In the genomic region with DNA sequence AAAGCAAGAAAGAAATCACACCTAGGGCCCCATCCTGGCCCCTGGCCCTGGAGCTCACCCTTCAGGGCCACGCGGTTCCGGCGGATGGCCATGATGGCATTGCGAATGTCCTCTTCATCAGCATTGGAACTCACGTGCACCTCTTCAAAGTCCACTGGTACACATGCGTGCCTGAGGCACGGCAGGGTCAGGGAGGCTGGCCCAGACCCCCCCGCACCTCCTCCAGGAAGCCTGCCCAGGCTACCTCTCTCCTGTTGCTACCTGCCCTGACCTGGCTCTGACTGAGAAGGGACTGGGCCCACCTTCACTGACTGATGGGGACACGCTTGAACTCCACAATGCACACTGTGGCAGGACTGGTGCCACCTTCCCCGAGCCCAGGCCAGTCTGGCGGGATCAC, we compare ENCODE assay signal across 36 cellular contexts. TPM values are rescaled to one million over a fixed set of nuclear protein-coding genes. Genes with fewer than 3 reads are reported as not detected.
"Had no signal": no experiment of that assay in that cellular context is flagged by ENCODE, and none has a peak within 500 bp of the region (broad histone marks: within the 10 kb centered on the region; RNA-seq: fewer than 3 reads in every experiment).

No MANE protein-coding gene starts in this region.

- H3K9ac ChIP-seq: KMS-11 had no signal

- H3K27me3 ChIP-seq: MG63 had no signal

- H3K4me3 ChIP-seq: MG63 had no signal

- H3K9me3 ChIP-seq: MG63 had no signal

- DNase-seq: Karpas-422, Kasumi-1, MG63, MM.1S, MV-4-11, NCI-H1048, NCI-H1092, NCI-H1092 treated with DMSO at 0.1 percent for 48 hours, NCI-H1105, NCI-H1105 treated with DMSO at 0.1 percent for 48 hours, NCI-H1417, NCI-H1417 treated with DMSO at 0.1 percent for 48 hours, NCI-H1436, NCI-H1436 treated with DMSO at 0.1 percent for 48 hours, NCI-H146, NCI-H1694, NCI-H1694 treated with DMSO at 0.1 percent for 48 hours, NCI-H187, NCI-H187 treated with DMSO at 0.1 percent for 48 hours, NCI-H1930, NCI-H2029, NCI-H2029 treated with DMSO at 0.1 percent for 48 hours, NCI-H2081, NCI-H2081 treated with DMSO at 0.1 percent for 48 hours, NCI-H2107, NCI-H2171, NCI-H2171 treated with DMSO at 0.1 percent for 48 hours, NCI-H2227 treated with DMSO at 0.1 percent for 48 hours, NCI-H226, NCI-H345, NCI-H446, NCI-H446 treated with DMSO at 0.1 percent for 48 hours, NCI-H510A, NCI-H510A treated with DMSO at 0.1 percent for 48 hours had no signal

- H3K36me3 ChIP-seq: MG63 had no signal

- H3K4me2 ChIP-seq: KMS-11 had no signal

- H3K27ac ChIP-seq: KMS-11 had no signal

RNA-seq across cellular contexts. Expression of a gene that starts 8.8 kb away (rescaled TPM):
- total RNA-seq: MCF 10A had no signal

RNA-seq across cellular contexts. Expression of a gene that starts 40.7 kb away (rescaled TPM):
- total RNA-seq: MCF 10A had no signal
